9 cellular contexts compared by ENCODE assay signal in the genomic region with DNA sequence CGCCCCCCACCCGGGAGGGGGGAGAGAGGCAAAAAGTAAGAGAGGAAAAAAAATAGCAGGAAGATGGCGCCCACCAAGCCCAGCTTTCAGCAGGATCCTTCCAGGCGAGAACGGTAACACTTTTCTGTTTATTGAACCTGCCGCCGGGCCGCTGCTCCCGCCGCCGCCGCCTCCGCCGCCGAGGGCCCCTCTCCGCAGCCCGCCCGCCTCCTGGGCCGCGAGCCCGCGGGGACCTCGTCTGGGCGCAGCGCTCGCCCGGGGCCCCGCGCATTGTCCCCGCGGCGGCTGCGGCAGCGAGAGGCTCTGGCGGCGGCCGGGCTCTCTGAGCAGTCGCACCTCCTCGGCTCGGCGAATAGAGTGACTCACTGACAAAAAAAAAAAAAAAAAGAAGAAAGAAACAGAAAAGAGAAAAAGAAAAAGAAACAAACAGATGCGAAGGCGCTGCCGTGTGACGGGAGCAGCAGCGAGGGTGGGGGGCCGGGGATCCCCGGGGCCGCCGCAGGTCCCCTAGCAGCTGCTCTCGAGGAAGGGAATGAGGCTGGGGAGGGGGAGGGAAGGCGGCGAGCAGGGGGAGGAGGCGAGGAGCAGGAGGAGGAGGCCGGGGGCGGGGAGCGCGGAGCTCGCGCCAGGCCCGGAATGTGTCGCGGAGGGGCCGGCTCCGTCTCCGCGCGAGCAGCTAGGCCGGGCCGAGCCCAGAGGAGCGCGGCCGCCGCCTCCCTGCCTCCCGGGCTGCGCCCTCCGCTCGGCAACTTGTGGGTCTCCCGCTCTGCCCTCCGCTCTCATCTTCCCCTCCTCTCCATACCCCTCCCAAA. TPM values are rescaled to one million over a fixed set of nuclear protein-coding genes. Genes with fewer than 3 reads are reported as not detected.
DNase-seq lines count a peak whose midpoint lies in the region; ATAC-seq and TF ChIP-seq lines count a peak whose summit lies in the region.
"Had no signal": no experiment of that assay in that cellular context is flagged by ENCODE, and none has a peak within 500 bp of the region (broad histone marks: within the 10 kb centered on the region; RNA-seq: fewer than 3 reads in every experiment).

No MANE protein-coding gene starts in this region.

- H3K4me3 ChIP-seq in BLaER1 (peak overlapping the region; percentile 71), ascending aorta (peak overlapping the region; percentile 72 to 80), hepatocyte (peak overlapping the region; percentile 71)
- H3K4me3 ChIP-seq: K562 had no signal

- WGBS in hepatocyte (ENCODE audit: low lambda C conversion rate, missing lambda C conversion rate) = under 1% methylated on average over 31 of the region's 80 CpGs

- H3K9ac ChIP-seq in BLaER1 = peak overlapping the region; percentile 77

- H3K36me3 ChIP-seq in BLaER1 (no peaks in the 10 kb centered on the region), ascending aorta (no peaks in the 10 kb centered on the region), hepatocyte (replicated peaks; ENCODE audit: insufficient read depth, low read depth) (no peaks in the 10 kb centered on the region)

- peak overlapping the region; percentile 76 for H3K27ac ChIP-seq in BLaER1
- H3K27ac ChIP-seq in ascending aorta = peak overlapping the region; percentile 81 to 94
- H3K27ac ChIP-seq in hepatocyte = peak overlapping the region; percentile 20

- H2AFZ ChIP-seq in hepatocyte = peak overlapping the region; percentile 40

- peaks cover 72% of the 10 kb centered on the region for H3K27me3 ChIP-seq in BLaER1
- H3K27me3 ChIP-seq in ascending aorta = no peaks in the 10 kb centered on the region
- H3K27me3 ChIP-seq in hepatocyte = peaks cover 63% of the 10 kb centered on the region

- H3K9me2 ChIP-seq in hepatocyte (replicated peaks; ENCODE audit: insufficient read depth) = no peaks in the 10 kb centered on the region

- H3K4me2 ChIP-seq in BLaER1 = peak overlapping the region; percentile 77
- H3K4me2 ChIP-seq in hepatocyte = peak overlapping the region; percentile 96

- ATAC-seq in GM19438 (IDR thresholded peaks at IDR 0.05; ENCODE audit: low read depth, unreplicated experiment) (peak; percentile 47), HG02763 (IDR thresholded peaks at IDR 0.05; ENCODE audit: unreplicated experiment) (no peak)
- ATAC-seq: K562 had no signal

- DNase-seq in NCI-H345 treated with DMSO at 0.1 percent for 48 hours (lab: John Stamatoyannopoulos, UW; ENCODE audit: unreplicated experiment) = peak; percentile 50
- peak in 1 of 2 donors; percentile 86 for DNase-seq in ascending aorta (ENCODE audit: low spot score in 2 of 2)
- peak; percentile 81 for DNase-seq in hepatocyte (ENCODE audit: low spot score)
- peak; percentile 91 for DNase-seq in posterior vena cava (ENCODE audit: low spot score)
- DNase-seq in NK-92 (lab: John Stamatoyannopoulos, UW; ENCODE audit: unreplicated experiment) = no peak

- H4K20me1 ChIP-seq in BLaER1 (peaks cover 49% of the 10 kb centered on the region), hepatocyte (ENCODE audit: insufficient read depth, poor library complexity, severe bottlenecking) (peaks cover 4% of the 10 kb centered on the region)

- TF ChIP-seq CTCF in ascending aorta (IDR thresholded peaks at IDR 0.05) = no peak
- no peak for TF ChIP-seq CTCF in hepatocyte (IDR thresholded peaks at IDR 0.05; ENCODE audit: poor library complexity)

- intact Hi-C loops in ascending aorta (cut with DNase I) (loop anchor here (5.0 to 10.0 kb wide), 4 partner anchors 235 to 1005 kb away; partner anchors contain the start of gene ARHGAP5), posterior vena cava (cut with DNase I) (no loop called here)

- no peaks in the 10 kb centered on the region for H3K79me2 ChIP-seq in hepatocyte

- H3K9me3 ChIP-seq in BLaER1 (no peaks in the 10 kb centered on the region; the same call in 1 of the 2 replicates), ascending aorta (no peaks in the 10 kb centered on the region), hepatocyte (ENCODE audit: low read depth) (no peaks in the 10 kb centered on the region)

- H3K4me1 ChIP-seq in BLaER1 = peaks cover 5% of the 10 kb centered on the region; the same call in 1 of the 2 replicates
- peaks cover 3 to 10% of the 10 kb centered on the region in 2 donors for H3K4me1 ChIP-seq in ascending aorta
- peaks cover 9% of the 10 kb centered on the region for H3K4me1 ChIP-seq in hepatocyte (ENCODE audit: insufficient read depth)

RNA-seq across cellular contexts. Expression of gene NPAS3, which starts 0.8 kb away (rescaled TPM):
- total RNA-seq in ascending aorta (not detected), hepatocyte (0.64 and 1.1 TPM in 2 replicates), posterior vena cava (1 to 10 TPM; 1.3 to 2.6 TPM)
- polyA plus RNA-seq in hepatocyte = 0.11 and 0.62 TPM in 2 replicates
- total RNA-seq: K562 had no signal

Comparison
In these comparisons a context has a peak if more than half of its experiments do, and no peak if none do; other contexts are left out.
1. H3K27ac ChIP-seq: peak in every context shown above with its lines; median percentile 88 in ascending aorta; 76 in BLaER1; 20 in hepatocyte.